In the genomic region with DNA sequence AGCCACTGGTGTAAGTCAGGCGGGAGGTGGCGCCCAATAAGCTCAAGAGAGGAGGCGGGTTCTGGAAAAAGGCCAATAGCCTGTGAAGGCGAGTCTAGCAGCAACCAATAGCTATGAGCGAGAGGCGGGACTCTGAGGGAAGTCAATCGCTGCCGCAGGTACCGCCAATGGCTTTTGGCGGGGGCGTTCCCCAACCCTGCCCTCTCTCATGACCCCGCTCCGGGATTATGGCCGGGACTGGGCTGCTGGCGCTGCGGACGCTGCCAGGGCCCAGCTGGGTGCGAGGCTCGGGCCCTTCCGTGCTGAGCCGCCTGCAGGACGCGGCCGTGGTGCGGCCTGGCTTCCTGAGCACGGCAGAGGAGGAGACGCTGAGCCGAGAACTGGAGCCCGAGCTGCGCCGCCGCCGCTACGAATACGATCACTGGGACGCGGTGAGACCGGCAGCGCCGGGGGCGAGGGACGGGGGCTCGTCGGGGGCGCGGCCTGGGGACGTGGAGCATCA, we compare ENCODE assay signal across 8 cellular contexts.
DNase-seq lines count a peak whose midpoint lies in the region; ATAC-seq and TF ChIP-seq lines count a peak whose summit lies in the region.

A gene with protein sequence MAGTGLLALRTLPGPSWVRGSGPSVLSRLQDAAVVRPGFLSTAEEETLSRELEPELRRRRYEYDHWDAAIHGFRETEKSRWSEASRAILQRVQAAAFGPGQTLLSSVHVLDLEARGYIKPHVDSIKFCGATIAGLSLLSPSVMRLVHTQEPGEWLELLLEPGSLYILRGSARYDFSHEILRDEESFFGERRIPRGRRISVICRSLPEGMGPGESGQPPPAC (plus strand): TSS at position 201 of the 502 bp plus-strand sequence. CDS start 27 bp downstream, at position 228.

- DNase-seq in AG04449 (ENCODE audit: low read depth, low spot score) (peak; percentile 99), NCI-H226 (peak; percentile 99), cerebellar cortex (ENCODE audit: low spot score) (peak; percentile 100), inferior parietal cortex (ENCODE audit: extremely low spot score) (peak; percentile 100), smooth muscle cell of the brain vasculature (ENCODE audit: low read depth, low spot score) (peak; percentile 99)

- CTCF ChIA-PET in AG04449 (lab: Yijun Ruan, JAX), result interaction anchor here (0.7 to 1.1 kb wide), 4 partner anchors 9 to 385 kb away, joined by 3 to 5 read pairs (median 4); no protein-coding TSS in a partner anchor

- H3K4me3 ChIP-seq in AG04449 (ENCODE audit: low read depth, low read length), result peak within 1 kb of the TSS; percentile 85

- POLR2A ChIA-PET in AG04449 (lab: Yijun Ruan, JAX), result interaction anchor here (0.6 to 1.7 kb wide), 7 partner anchors 12 to 364 kb away, joined by 3 to 17 read pairs (median 4); partner anchors contain the start of genes CLPP, GTF2F1 and KHSRP

- no peak for TF ChIP-seq CTCF in AG04449 (IDR thresholded peaks at IDR 0.05; ENCODE audit: insufficient read depth, low read length, missing control alignments)

- ATAC-seq in GM18909 (IDR thresholded peaks at IDR 0.05; ENCODE audit: poor library complexity, unreplicated experiment) (peak; percentile 73), HG03175 (IDR thresholded peaks at IDR 0.05; ENCODE audit: unreplicated experiment) (peak; percentile 84)
- peak; percentile 84 to 87 for ATAC-seq in activated CD4-positive, CD25-positive, alpha-beta regulatory T cell treated with anti-CD3 and anti-CD28 coated beads, Interleukin-2, amount 50 U/mL, for 24 hours

Comparison
In these comparisons a context has a peak if more than half of its experiments do, and no peak if none do; other contexts are left out.
1. Peak in every context shown above with its lines: DNase-seq, ATAC-seq and H3K4me3 ChIP-seq.